18 cellular contexts compared by ENCODE assay signal in the genomic region with DNA sequence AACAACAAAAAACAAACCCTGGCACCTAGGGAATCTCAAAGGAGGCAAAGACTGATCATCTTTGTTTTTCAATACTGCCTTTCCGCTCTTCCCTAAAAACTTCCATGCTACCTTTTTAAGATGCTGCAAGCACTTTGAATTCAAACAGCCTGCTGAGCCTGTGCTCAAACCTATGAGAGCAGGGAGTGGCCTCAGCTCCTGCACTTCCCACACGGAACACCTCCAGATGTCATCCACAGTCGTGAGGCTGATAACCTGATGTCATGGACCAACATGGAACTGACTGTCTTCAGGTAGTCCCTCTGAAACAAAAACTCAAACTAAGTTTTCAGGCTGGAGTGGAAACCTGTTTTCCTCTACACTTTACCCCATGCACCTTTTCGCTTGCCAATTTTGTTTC. TPM values are rescaled to one million over a fixed set of nuclear protein-coding genes. Genes with fewer than 3 reads are reported as not detected.
DNase-seq lines count a peak whose midpoint lies in the region; ATAC-seq, FAIRE-seq and TF ChIP-seq lines count a peak whose summit lies in the region.
"Had no signal": no experiment of that assay in that cellular context is flagged by ENCODE, and none has a peak within 500 bp of the region (broad histone marks: within the 10 kb centered on the region; RNA-seq: fewer than 3 reads in every experiment).

No MANE protein-coding gene starts in this region.

- H3K4me2 ChIP-seq in GM12878 (ENCODE audit: control insufficient read depth, insufficient read depth), result no peak overlapping the region

- SMC1A ChIA-PET in GM12878 (lab: Charles Lee; ENCODE audit: uncharacterized antibody, unreplicated experiment), result no interaction called here

- intact Hi-C loops in GM12878 (cut with micrococcal nuclease; ENCODE audit: unreplicated experiment), result no loop called here
- intact Hi-C loops in left lung (cut with DNase I), result no loop called here

- in situ Hi-C loops in GM12878 (cut with MboI) (no loop called here), KBM-7 (cut with MboI; ENCODE audit: low pct_unique_long_range_greater_than_20kb, low sequenced_read_pairs) (no loop called here)

- no peaks in the 10 kb centered on the region for H3K27me3 ChIP-seq in GM12878 (replicated peaks in 1 of 2; ENCODE audit: control insufficient read depth in 2 of 2, insufficient read depth in 2 of 2, low read length in 1 of 2)
- no peaks in the 10 kb centered on the region for H3K27me3 ChIP-seq in left lung

- RAD21 ChIA-PET in GM12878 (lab: Charles Lee; ENCODE audit: unreplicated experiment), result no interaction called here

- H3K79me2 ChIP-seq in GM12878 (ENCODE audit: control insufficient read depth, insufficient read depth, low read length), result no peaks in the 10 kb centered on the region

- no TSS peak for BruUV-seq in GM12878 (replicated peaks; lab: Mats Ljungman, UMichigan)

- no peak overlapping the region for H3K4me3 ChIP-seq in GM12878
- no peak overlapping the region for H3K4me3 ChIP-seq in left lung
- H3K4me3 ChIP-seq: GM23248 had no signal

- FAIRE-seq in GM12878 (lab: Jason Lieb, UNC), result peak; percentile 38
- FAIRE-seq: GM12891, GM19239, H1 had no signal

- no peak overlapping the region for H2AFZ ChIP-seq in GM12878 (ENCODE audit: control insufficient read depth, low read depth, low read length)
- H2AFZ ChIP-seq: GM23248 had no signal

- TF ChIP-seq CTCF in GM12878 (IDR thresholded peaks at IDR 0.05 in 2 of 3, conservative IDR thresholded peaks at IDR 0.05 in 1 of 3; ENCODE audit: control insufficient read depth in 2 of 3, extremely low read depth in 1 of 3, insufficient read depth in 1 of 3, low read depth in 3 of 3, low read length in 3 of 3) (no peak), neural crest cell (conservative IDR thresholded peaks at IDR 0.05) (no peak), left lung (IDR thresholded peaks at IDR 0.05) (no peak)

- TF ChIP-seq POLR2A in GM12878 (IDR thresholded peaks at IDR 0.05; ENCODE audit: low read depth, low read length), result no peak

- H3K27me3 Mint-ChIP-seq in T-helper 17 cell (no peaks in the 10 kb centered on the region), neural crest cell (ENCODE audit: low read depth) (no peaks in the 10 kb centered on the region)

- H3K9me3 Mint-ChIP-seq in neural crest cell, result peaks cover 3% of the 10 kb centered on the region

- POLR2A ChIA-PET in GM12878 (lab: Charles Lee), result interaction anchor here (0.7 kb wide), 1 partner anchor 674 kb away, joined by 11 read pairs; no protein-coding TSS in a partner anchor

- ATAC-seq in T-helper 17 cell (no peak), GM12878 (no peak), left lung (no peak), GM18520 (IDR thresholded peaks at IDR 0.05; ENCODE audit: unreplicated experiment) (no peak)
- ATAC-seq: CD8-positive, alpha-beta T cell had no signal

- H3K9me3 ChIP-seq in T-helper 17 cell (ENCODE audit: control insufficient read depth, low read length, poor library complexity, severe bottlenecking) (no peaks in the 10 kb centered on the region), GM12878 (replicated peaks; ENCODE audit: control insufficient read depth, insufficient read depth, low read length) (no peaks in the 10 kb centered on the region; the same call in 2 of the 3 replicates), left lung (no peaks in the 10 kb centered on the region)
- H3K9me3 ChIP-seq: Caco-2 had no signal

- CTCF ChIA-PET in GM12878 (lab: Yijun Ruan, JAX), result interaction anchor here (0.6 to 1.0 kb wide), 3 partner anchors 45 to 355 kb away, joined by 3 to 4 read pairs (median 3); no protein-coding TSS in a partner anchor

- no peak for TF ChIP-seq EP300 in GM12878 (IDR thresholded peaks at IDR 0.05; ENCODE audit: borderline replicate concordance in 1 of 2, control insufficient read depth in 1 of 2, low read depth in 2 of 2, low read length in 2 of 2)

- 93% methylated on average over 4 of the region's 4 CpGs for WGBS in GM12878 (ENCODE audit: insufficient coverage, insufficient replicate concordance, low lambda C conversion rate, missing lambda C conversion rate)

- DNase-seq in T-helper 17 cell (no peak), GM12878 (ENCODE audit: low read depth, low spot score) (no peak), neural crest cell (ENCODE audit: low read depth, low spot score) (no peak), left lung (no peak), KBM-7 (no peak)
- DNase-seq: C1 segment of cervical spinal cord; Caco-2; CD8-positive, alpha-beta T cell; DMS153; EL; GDM1; GM23248; H7; HCEC 1CT had no signal

- no peaks in the 10 kb centered on the region for H4K20me1 ChIP-seq in GM12878 (ENCODE audit: control insufficient read depth, insufficient read depth)

- H3K27ac Mint-ChIP-seq in T-helper 17 cell, result peak overlapping the region; percentile 19
- H3K27ac Mint-ChIP-seq in neural crest cell (ENCODE audit: unreplicated experiment), result peak overlapping the region; percentile 88
- H3K27ac Mint-ChIP-seq: CD8-positive, alpha-beta T cell had no signal

- H3K27ac ChIP-seq in GM12878 (ENCODE audit: control insufficient read depth, insufficient read depth) (no peak overlapping the region), left lung (no peak overlapping the region)
- H3K27ac ChIP-seq: GM23248 had no signal

- peaks cover 4% of the 10 kb centered on the region for H3K4me1 Mint-ChIP-seq in T-helper 17 cell
- H3K4me1 Mint-ChIP-seq in neural crest cell, result no peaks in the 10 kb centered on the region

- H3K9ac ChIP-seq in GM12878 (ENCODE audit: control insufficient read depth, insufficient read depth, low read length), result no peak overlapping the region
- H3K9ac ChIP-seq: GM23248 had no signal

- no peak for TF ChIP-seq RAD21 in GM12878 (IDR thresholded peaks at IDR 0.05; ENCODE audit: insufficient read depth, low read depth, low read length)

- H3K4me3 Mint-ChIP-seq in T-helper 17 cell, result no peak overlapping the region
- H3K4me3 Mint-ChIP-seq in neural crest cell, result no peak overlapping the region
- H3K4me3 Mint-ChIP-seq: CD8-positive, alpha-beta T cell had no signal

- H3K36me3 ChIP-seq in GM12878 (ENCODE audit: control insufficient read depth in 2 of 2, insufficient read depth in 2 of 2, low read length in 1 of 2), result peaks cover 0 to 3% of the 10 kb centered on the region in 2 experiments; a peak in 2 of 4 replicates
- peaks cover 5 to 77% of the 10 kb centered on the region in 2 donors for H3K36me3 ChIP-seq in left lung

- peaks cover 6% of the 10 kb centered on the region for H3K36me3 Mint-ChIP-seq in T-helper 17 cell (ENCODE audit: low read depth)
- H3K36me3 Mint-ChIP-seq in neural crest cell (ENCODE audit: low read depth), result peaks cover 35% of the 10 kb centered on the region

- H3K4me1 ChIP-seq in GM12878 (ENCODE audit: control insufficient read depth, insufficient read depth, low read length) (no peaks in the 10 kb centered on the region), left lung (no peaks in the 10 kb centered on the region)
- H3K4me1 ChIP-seq: Caco-2 had no signal

TF ChIP-seq in GM12878, 131 proteins besides CTCF, POLR2A, EP300 and RAD21:
- no peak for TF ChIP-seq TARDBP (IDR thresholded peaks at IDR 0.05; ENCODE audit: borderline replicate concordance)
- no peak for TF ChIP-seq ZZZ3 (IDR thresholded peaks at IDR 0.05; ENCODE audit: control insufficient read depth, insufficient read length, low read depth)
- TF ChIP-seq, protein P1, sequence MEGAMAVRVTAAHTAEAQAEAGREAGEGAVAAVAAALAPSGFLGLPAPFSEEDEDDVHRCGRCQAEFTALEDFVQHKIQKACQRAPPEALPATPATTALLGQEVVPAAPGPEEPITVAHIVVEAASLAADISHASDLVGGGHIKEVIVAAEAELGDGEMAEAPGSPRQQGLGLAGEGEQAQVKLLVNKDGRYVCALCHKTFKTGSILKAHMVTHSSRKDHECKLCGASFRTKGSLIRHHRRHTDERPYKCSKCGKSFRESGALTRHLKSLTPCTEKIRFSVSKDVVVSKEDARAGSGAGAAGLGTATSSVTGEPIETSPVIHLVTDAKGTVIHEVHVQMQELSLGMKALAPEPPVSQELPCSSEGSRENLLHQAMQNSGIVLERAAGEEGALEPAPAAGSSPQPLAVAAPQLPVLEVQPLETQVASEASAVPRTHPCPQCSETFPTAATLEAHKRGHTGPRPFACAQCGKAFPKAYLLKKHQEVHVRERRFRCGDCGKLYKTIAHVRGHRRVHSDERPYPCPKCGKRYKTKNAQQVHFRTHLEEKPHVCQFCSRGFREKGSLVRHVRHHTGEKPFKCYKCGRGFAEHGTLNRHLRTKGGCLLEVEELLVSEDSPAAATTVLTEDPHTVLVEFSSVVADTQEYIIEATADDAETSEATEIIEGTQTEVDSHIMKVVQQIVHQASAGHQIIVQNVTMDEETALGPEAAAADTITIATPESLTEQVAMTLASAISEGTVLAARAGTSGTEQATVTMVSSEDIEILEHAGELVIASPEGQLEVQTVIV (IDR thresholded peaks at IDR 0.05; ENCODE audit: borderline replicate concordance, partially characterized antibody), result no peak
- TF ChIP-seq ZSCAN29 (IDR thresholded peaks at IDR 0.05), result no peak
- no peak for TF ChIP-seq HDGF (IDR thresholded peaks at IDR 0.05)
- TF ChIP-seq POLR2AphosphoS2 (IDR thresholded peaks at IDR 0.05; ENCODE audit: low read depth, low read length), result no peak
- TF ChIP-seq CEBPB (IDR thresholded peaks at IDR 0.05; ENCODE audit: borderline replicate concordance in 1 of 2, low read depth in 2 of 2, low read length in 2 of 2), result no peak

RNA-seq across cellular contexts. Expression of a gene that starts 46.8 kb away (rescaled TPM):
- total RNA-seq in T-helper 17 cell, result 10 to 100 TPM; 13.4 to 19.6 TPM
- total RNA-seq in GM12878 (2013; cell fraction: nucleolus; rRNA removed), result 9.6 and 9.8 TPM in 2 replicates
- 19.8 and 21.5 TPM in 2 replicates for total RNA-seq in GM12878 (2014; rRNA removed)
- total RNA-seq in GM12878 (2014; rRNA removed; fragmentation: Illumina TruSeq; extraction: Trizol), result 17.1 and 18.9 TPM in 2 replicates
- total RNA-seq in GM12878 (2021), result 15.0 and 15.8 TPM in 2 replicates
- polyA plus RNA-seq in GM12878 (2011; ENCODE audit: low read depth), result 6.4 TPM
- polyA plus RNA-seq in GM12878 (2011; rRNA removed), result 21.1 and 30.5 TPM in 2 replicates
- 10.6 and 12.0 TPM in 2 replicates for polyA plus RNA-seq in GM12878 (2011; cell fraction: cytosol; rRNA removed)
- polyA plus RNA-seq in GM12878 (2011; cell fraction: nucleus; rRNA removed), result 10.4 and 11.5 TPM in 2 replicates
- polyA plus RNA-seq in GM12878 (2012), result 7.8 and 9.1 TPM in 2 replicates
- 13.7 and 17.5 TPM in 2 replicates for polyA plus RNA-seq in GM12878 (2014; fragmentation: Illumina TruSeq; extraction: Trizol)
- 1 to 10 TPM; 6.2 to 7.0 TPM for polyA plus RNA-seq in GM12878 (2014; fragmentation: Nextera tagmentation; extraction: Ambion mirVana)
- 9.2 and 10.1 TPM in 2 replicates for polyA plus RNA-seq in GM12878 (2014; rRNA removed)
- polyA plus RNA-seq in GM12878 (2016; fragmentation: Nextera tagmentation; extraction: Ambion mirVana), result 10 to 100 TPM; 19.3 to 21.5 TPM
- 18.9 and 21.7 TPM in 2 replicates for polyA minus RNA-seq in GM12878 (2011; rRNA and poly(A)+ RNA removed)
- 9.0 and 10.3 TPM in 2 replicates for polyA minus RNA-seq in GM12878 (2011; cell fraction: cytosol; rRNA and poly(A)+ RNA removed)
- 13.4 and 17.9 TPM in 2 replicates for polyA minus RNA-seq in GM12878 (2011; cell fraction: nucleus; rRNA and poly(A)+ RNA removed)
- 46.5 and 49.2 TPM in 2 replicates for total RNA-seq in neural crest cell
- 10 to 100 TPM; 48.3 to 50.7 TPM for total RNA-seq in left lung
